13 cellular contexts compared by ENCODE assay signal in the genomic region with DNA sequence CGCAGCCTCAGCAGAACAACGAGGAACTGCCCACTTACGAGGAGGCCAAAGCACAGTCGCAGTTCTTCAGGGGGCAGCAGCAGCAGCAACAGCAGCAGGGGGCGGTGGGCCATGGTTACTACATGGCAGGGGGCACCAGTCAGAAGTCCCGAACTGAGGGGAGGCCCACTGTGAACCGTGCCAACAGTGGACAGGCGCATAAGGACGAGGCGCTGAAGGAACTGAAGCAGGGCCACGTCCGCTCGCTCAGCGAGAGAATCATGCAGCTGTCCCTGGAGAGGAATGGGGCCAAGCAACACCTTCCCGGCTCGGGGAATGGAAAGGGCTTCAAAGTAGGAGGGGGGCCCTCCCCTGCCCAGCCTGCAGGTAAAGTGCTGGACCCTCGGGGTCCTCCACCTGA.
"Had no signal": no experiment of that assay in that cellular context is flagged by ENCODE, and none has a peak within 500 bp of the region (broad histone marks: within the 10 kb centered on the region; RNA-seq: fewer than 3 reads in every experiment).

No MANE protein-coding gene starts in this region.

- DNase-seq: activated CD4-positive, alpha-beta T cell treated with anti-CD3 and anti-CD28 coated beads, Interleukin-2, amount 50 U/mL, for 1 hour; activated CD8-positive, alpha-beta memory T cell treated with anti-CD3 and anti-CD28 coated beads for 24 hours; activated naive CD8-positive, alpha-beta T cell treated with anti-CD3 and anti-CD28 coated beads for 36 hours; cortex of kidney; effector CD4-positive, alpha-beta T cell; stimulated activated CD4-positive, alpha-beta T cell treated with anti-CD3 and anti-CD28 coated beads, Interleukin-12 subunit alpha, Interleukin-12 subunit beta, amount 100 ng/mL, for 4 hours; stimulated activated CD4-positive, alpha-beta T cell treated with anti-CD3 and anti-CD28 coated beads, Interleukin-2, amount 100 ng/mL, for 24 hours; T-helper 9 cell had no signal

- H3K4me3 ChIP-seq: upper lobe of left lung had no signal

- H3K4me1 Mint-ChIP-seq: activated naive CD8-positive, alpha-beta T cell treated with anti-CD3 and anti-CD28 coated beads for 36 hours; stimulated activated effector memory CD8-positive, alpha-beta T cell treated with anti-CD3 and anti-CD28 coated beads, Interleukin-12 subunit alpha, Interleukin-12 subunit beta, amount 100 ng/mL, for 72 hours had no signal

- H3K4me3 Mint-ChIP-seq: activated naive CD8-positive, alpha-beta T cell treated with anti-CD3 and anti-CD28 coated beads for 36 hours; activated T-helper 1 cell treated with anti-CD3 and anti-CD28 coated beads, Interleukin-12 subunit alpha, Interleukin-12 subunit beta, Interleukin-2, Interleukin-4 antibody, amounts not matched to agents 30 ng/mL and 10 ng/mL and 1 ng/mL, durations not matched to agents 14 hours and 24 hours and 36 hours; brain; stimulated activated effector memory CD8-positive, alpha-beta T cell treated with anti-CD3 and anti-CD28 coated beads, Interleukin-12 subunit alpha, Interleukin-12 subunit beta, amount 100 ng/mL, for 72 hours had no signal

- H3K27ac ChIP-seq: upper lobe of left lung had no signal

- H3K27ac Mint-ChIP-seq: activated naive CD8-positive, alpha-beta T cell treated with anti-CD3 and anti-CD28 coated beads for 36 hours; activated T-helper 1 cell treated with anti-CD3 and anti-CD28 coated beads, Interleukin-12 subunit alpha, Interleukin-12 subunit beta, Interleukin-2, Interleukin-4 antibody, amounts not matched to agents 30 ng/mL and 10 ng/mL and 1 ng/mL, durations not matched to agents 14 hours and 24 hours and 36 hours; stimulated activated effector memory CD8-positive, alpha-beta T cell treated with anti-CD3 and anti-CD28 coated beads, Interleukin-12 subunit alpha, Interleukin-12 subunit beta, amount 100 ng/mL, for 72 hours had no signal

- H3K36me3 Mint-ChIP-seq: activated naive CD8-positive, alpha-beta T cell treated with anti-CD3 and anti-CD28 coated beads for 36 hours; stimulated activated effector memory CD8-positive, alpha-beta T cell treated with anti-CD3 and anti-CD28 coated beads, Interleukin-12 subunit alpha, Interleukin-12 subunit beta, amount 100 ng/mL, for 72 hours had no signal

- H3K9me3 ChIP-seq: upper lobe of left lung had no signal

- H3K27me3 Mint-ChIP-seq: brain had no signal

- H3K27me3 ChIP-seq: upper lobe of left lung had no signal

- ATAC-seq: activated CD4-positive, CD25-positive, alpha-beta regulatory T cell treated with anti-CD3 and anti-CD28 coated beads, Interleukin-2, amount 50 U/mL, for 24 hours; stimulated activated effector memory CD8-positive, alpha-beta T cell treated with anti-CD3 and anti-CD28 coated beads, Interleukin-12 subunit alpha, Interleukin-12 subunit beta, amount 100 ng/mL, for 72 hours had no signal

- H3K9me3 Mint-ChIP-seq: activated naive CD8-positive, alpha-beta T cell treated with anti-CD3 and anti-CD28 coated beads for 36 hours; activated T-helper 1 cell treated with anti-CD3 and anti-CD28 coated beads, Interleukin-12 subunit alpha, Interleukin-12 subunit beta, Interleukin-2, Interleukin-4 antibody, amounts not matched to agents 30 ng/mL and 10 ng/mL and 1 ng/mL, durations not matched to agents 14 hours and 24 hours and 36 hours; brain; stimulated activated effector memory CD8-positive, alpha-beta T cell treated with anti-CD3 and anti-CD28 coated beads, Interleukin-12 subunit alpha, Interleukin-12 subunit beta, amount 100 ng/mL, for 72 hours had no signal
